Comparison of ENCODE assay signal across 13 cellular contexts in genomic region chr4:2461246-2461960, GRCh38. TPM values are rescaled to one million over a fixed set of nuclear protein-coding genes. Genes with fewer than 3 reads are reported as not detected.
DNase-seq lines count a peak whose midpoint lies in the region; TF ChIP-seq lines count a peak whose summit lies in the region.
"Had no signal": no experiment of that assay in that cellular context is flagged by ENCODE, and none has a peak within 500 bp of the region (broad histone marks: within the 10 kb centered on the region; RNA-seq: fewer than 3 reads in every experiment).

No MANE protein-coding gene starts in this region.

- H3K9me3 ChIP-seq in CD4-positive, alpha-beta memory T cell (ENCODE audit: control insufficient read depth in 1 of 2, low read length in 2 of 2): no peaks in the 10 kb centered on the region
- H3K9me3 ChIP-seq in H9 (ENCODE audit: control insufficient read depth, low read depth, low read length): no peaks in the 10 kb centered on the region
- no peaks in the 10 kb centered on the region for H3K9me3 ChIP-seq in neural cell (ENCODE audit: low read length)
- H3K9me3 ChIP-seq: Peyer's patch had no signal

- no peak overlapping the region for H4K91ac ChIP-seq in H9 (ENCODE audit: insufficient read length, low read depth, low read length)

- H3K9me2 ChIP-seq in neural cell (ENCODE audit: insufficient read depth, low read length): no peaks in the 10 kb centered on the region

- H3K23me2 ChIP-seq in H9 (ENCODE audit: insufficient read length, low read depth, low read length, poor library complexity, severe bottlenecking): no peaks in the 10 kb centered on the region

- no peak overlapping the region for H2BK12ac ChIP-seq in H9 (ENCODE audit: insufficient read length, low read depth, low read length)

- CTCF ChIA-PET in CD4-positive, alpha-beta memory T cell (lab: Charles Lee; ENCODE audit: partially characterized antibody): interaction anchor here (0.6 to 5.5 kb wide), 5 partner anchors 10 to 242 kb away, joined by 3 to 49 read pairs (median 4); no protein-coding TSS in a partner anchor

- H3K27me3 ChIP-seq in CD4-positive, alpha-beta memory T cell (ENCODE audit: insufficient read depth, low read length): no peaks in the 10 kb centered on the region
- peaks cover 3% of the 10 kb centered on the region; the same call in 1 of the 2 replicates for H3K27me3 ChIP-seq in H9 (ENCODE audit: insufficient read depth, low read length)
- H3K27me3 ChIP-seq in neural cell (ENCODE audit: insufficient read depth, low read depth, low read length): no peaks in the 10 kb centered on the region
- H3K27me3 ChIP-seq: Peyer's patch had no signal

- no peaks in the 10 kb centered on the region for H3F3A ChIP-seq in neural cell (ENCODE audit: insufficient read depth, low read length, poor library complexity, severe bottlenecking)

- H3K4me2 ChIP-seq in H9 (ENCODE audit: insufficient read depth, insufficient read length, low read length) (no peak overlapping the region), neural cell (ENCODE audit: low read length) (no peak overlapping the region)

- H3K9ac ChIP-seq in H9 (ENCODE audit: extremely low read depth, insufficient read length, low read length): no peak overlapping the region
- H3K9ac ChIP-seq in neural cell (ENCODE audit: low read length): no peak overlapping the region

- peak overlapping the region; percentile 20 to 82 (median 78) for H3K4me3 Mint-ChIP-seq in CD4-positive, alpha-beta memory T cell
- peak overlapping the region; percentile 48 to 81 for H3K4me3 Mint-ChIP-seq in H9
- H3K4me3 Mint-ChIP-seq in chondrocyte (ENCODE audit: unreplicated experiment): peak overlapping the region; percentile 67

- H2BK20ac ChIP-seq in H9 (ENCODE audit: low read depth, low read length, poor library complexity, severe bottlenecking): no peak overlapping the region

- no CpG with 5 or more reads among the region's 15 CpGs for WGBS in H9 (ENCODE audit: extremely low coverage, insufficient read length, low lambda C conversion rate)

- H3T11ph ChIP-seq in H9 (ENCODE audit: low read length): no peak overlapping the region

- no peaks in the 10 kb centered on the region for H3K79me2 ChIP-seq in H9 (ENCODE audit: insufficient read depth, low read length)
- no peaks in the 10 kb centered on the region for H3K79me2 ChIP-seq in neural cell (replicated peaks; ENCODE audit: insufficient read depth, low read length)

- intact Hi-C loops in CD4-positive, alpha-beta memory T cell (cut with micrococcal nuclease): no loop called here

- no peak overlapping the region for H2BK5ac ChIP-seq in H9 (ENCODE audit: insufficient read length, low read length)

- no peaks in the 10 kb centered on the region for H3K36me3 ChIP-seq in CD4-positive, alpha-beta memory T cell (ENCODE audit: insufficient read depth, low read length)
- no peaks in the 10 kb centered on the region for H3K36me3 ChIP-seq in neural cell (ENCODE audit: insufficient read depth, low read length)
- H3K36me3 ChIP-seq: Peyer's patch had no signal

- no peak overlapping the region for H3K56ac ChIP-seq in H9 (ENCODE audit: insufficient read length, low read depth, low read length)

- no peak overlapping the region for H2AFZ ChIP-seq in H9 (ENCODE audit: low read length)
- H2AFZ ChIP-seq in neural cell (ENCODE audit: low read depth, low read length): no peak overlapping the region

- no peak overlapping the region for H3K14ac ChIP-seq in H9 (ENCODE audit: insufficient read depth, low read length)

- H2BK120ac ChIP-seq in H9 (ENCODE audit: low read depth, low read length, poor library complexity, severe bottlenecking): no peak overlapping the region

- H4K20me1 ChIP-seq in H9 (ENCODE audit: control insufficient read depth, insufficient read depth, insufficient read length) (peaks cover 2% of the 10 kb centered on the region), neural cell (ENCODE audit: insufficient read depth) (no peaks in the 10 kb centered on the region)

- H3K27me3 Mint-ChIP-seq in CD4-positive, alpha-beta memory T cell: no peaks in the 10 kb centered on the region
- peaks cover 40% of the 10 kb centered on the region for H3K27me3 Mint-ChIP-seq in H9 (ENCODE audit: low read depth)
- no peaks in the 10 kb centered on the region for H3K27me3 Mint-ChIP-seq in chondrocyte (ENCODE audit: low read depth)

- H3K4me3 ChIP-seq in CD4-positive, alpha-beta memory T cell (ENCODE audit: low read length in 2 of 2): no peak overlapping the region
- peak overlapping the region; percentile 72 for H3K4me3 ChIP-seq in neural cell (ENCODE audit: low read length)

- DNase-seq in CD4-positive, alpha-beta memory T cell: no peak
- no peak for DNase-seq in H9
- DNase-seq in chondrocyte (ENCODE audit: low spot score): no peak
- DNase-seq in nucleus accumbens (lab: John Stamatoyannopoulos, UW): no peak
- no peak for DNase-seq in globus pallidus (ENCODE audit: low spot score)
- DNase-seq in islet precursor cell: no peak
- DNase-seq: effector CD8-positive, alpha-beta T cell; foreskin melanocyte; NCI-H524 treated with DMSO at 0.1 percent for 48 hours had no signal

- no peak overlapping the region for H2BK15ac ChIP-seq in H9 (ENCODE audit: low read depth, low read length)

- TF ChIP-seq CTCF in H9 (conservative IDR thresholded peaks at IDR 0.05) (no peak), chondrocyte (IDR thresholded peaks at IDR 0.05) (no peak), neural cell (IDR thresholded peaks at IDR 0.05; ENCODE audit: poor library complexity, severe bottlenecking) (no peak)

- peak overlapping the region in 1 of 7 donors; percentile 69 for H3K27ac Mint-ChIP-seq in CD4-positive, alpha-beta memory T cell
- no peak overlapping the region for H3K27ac Mint-ChIP-seq in H9
- H3K27ac Mint-ChIP-seq in chondrocyte (ENCODE audit: unreplicated experiment): no peak overlapping the region

- H3K23ac ChIP-seq in H9 (ENCODE audit: insufficient read length, low read depth, low read length): no peak overlapping the region

- no peak overlapping the region for H4K8ac ChIP-seq in H9 (replicated peaks; ENCODE audit: insufficient read length, low read depth, low read length)

- peaks cover 4 to 9% (median 6%) of the 10 kb centered on the region in 4 donors for H3K4me1 Mint-ChIP-seq in CD4-positive, alpha-beta memory T cell
- H3K4me1 Mint-ChIP-seq in H9 (peaks cover 13 to 17% of the 10 kb centered on the region in 2 experiments), chondrocyte (ENCODE audit: low read depth) (peaks cover 7% of the 10 kb centered on the region)

- POLR2A ChIA-PET in CD4-positive, alpha-beta memory T cell (lab: Charles Lee; ENCODE audit: partially characterized antibody): no interaction called here

- H2AK5ac ChIP-seq in H9 (ENCODE audit: insufficient read length, low read length): no peak overlapping the region

- TF ChIP-seq RAD21 in neural cell (conservative IDR thresholded peaks at IDR 0.05): no peak

- no peak overlapping the region for H3K4ac ChIP-seq in H9 (ENCODE audit: low read depth, low read length)

- no peak overlapping the region for H3K27ac ChIP-seq in CD4-positive, alpha-beta memory T cell (ENCODE audit: low read depth, low read length)
- H3K27ac ChIP-seq in H9 (ENCODE audit: insufficient read length, low read depth, low read length) (no peak overlapping the region), neural cell (ENCODE audit: low read length) (no peak overlapping the region)

- H4K5ac ChIP-seq in H9 (ENCODE audit: insufficient read length, low read depth, low read length): no peak overlapping the region

- H3K9me3 Mint-ChIP-seq in CD4-positive, alpha-beta memory T cell: no peaks in the 10 kb centered on the region
- H3K9me3 Mint-ChIP-seq in H9 (no peaks in the 10 kb centered on the region; a peak in 1 of 5 replicates), chondrocyte (ENCODE audit: low read depth) (no peaks in the 10 kb centered on the region)

- no peaks in the 10 kb centered on the region for H3K79me1 ChIP-seq in H9 (ENCODE audit: insufficient read depth, low read depth, low read length, poor library complexity, severe bottlenecking)

- no peak for TF ChIP-seq EP300 in neural cell (conservative IDR thresholded peaks at IDR 0.05; ENCODE audit: poor library complexity, severe bottlenecking)

- no peak overlapping the region for H3K18ac ChIP-seq in H9 (ENCODE audit: insufficient read length, low read depth, low read length)

- H3K4me1 ChIP-seq in CD4-positive, alpha-beta memory T cell (ENCODE audit: insufficient read depth, low read length): peaks cover 12% of the 10 kb centered on the region
- H3K4me1 ChIP-seq in H9 (ENCODE audit: insufficient read depth, low read length): no peaks in the 10 kb centered on the region

- no peaks in the 10 kb centered on the region for H3K36me3 Mint-ChIP-seq in CD4-positive, alpha-beta memory T cell
- H3K36me3 Mint-ChIP-seq in H9 (ENCODE audit: insufficient read depth in 1 of 3, low read depth in 3 of 3) (peaks cover 0 to under 1% (median 0%) of the 10 kb centered on the region in 3 experiments; a peak in 2 of 7 replicates), chondrocyte (ENCODE audit: low read depth) (no peaks in the 10 kb centered on the region)

TF ChIP-seq in neural cell, 6 proteins besides CTCF, POLR2A, EP300 and RAD21 (continues in another document):
- TF ChIP-seq TAF1 (IDR thresholded peaks at IDR 0.05; ENCODE audit: low read depth) (no peak), SMC3 (conservative IDR thresholded peaks at IDR 0.05; ENCODE audit: poor library complexity) (no peak), MXI1 (conservative IDR thresholded peaks at IDR 0.05; ENCODE audit: poor library complexity, severe bottlenecking) (no peak), POLR2AphosphoS5 (IDR thresholded peaks at IDR 0.05) (no peak)

RNA-seq across cellular contexts. Expression of gene RNF4, which starts 7.5 kb away (rescaled TPM):
- total RNA-seq in CD4-positive, alpha-beta memory T cell: 100 to 1,000 TPM in 1 of 2 experiments, 10 to 100 TPM in 1; 94.0 to 104 TPM
- polyA plus RNA-seq in CD4-positive, alpha-beta memory T cell: 100 to 1,000 TPM in 1 of 2 donors, 10 to 100 TPM in 1; 68.0 to 105 TPM
- 88.5 and 92.0 TPM in 2 replicates for total RNA-seq in H9 (2021)
- 53.6 to 56.3 TPM (median 54.0 TPM) in 3 replicates for total RNA-seq in chondrocyte
- polyA plus RNA-seq in neural cell: 48.2 and 67.9 TPM in 2 replicates
- 78.9 and 81.7 TPM in 2 replicates for polyA minus RNA-seq in neural cell

RNA-seq across cellular contexts. Expression of gene CFAP99, which starts 42.6 kb away (rescaled TPM):
- total RNA-seq in CD4-positive, alpha-beta memory T cell: under 1 TPM; 0.12 to 0.19 TPM
- polyA plus RNA-seq in CD4-positive, alpha-beta memory T cell: not detected
- total RNA-seq in H9 (2021) (0.13 and 0.35 TPM in 2 replicates), chondrocyte (not detected in 3 replicates)
- not detected in 2 replicates for polyA plus RNA-seq in neural cell
- not detected in 2 replicates for polyA minus RNA-seq in neural cell
- polyA plus RNA-seq: aorta, keratinocyte had no signal

RNA-seq across cellular contexts. Expression of gene ZFYVE28, which starts 43.0 kb away (rescaled TPM):
- 10 to 100 TPM; 31.4 to 31.8 TPM for total RNA-seq in CD4-positive, alpha-beta memory T cell
- 10 to 100 TPM; 13.1 to 16.2 TPM for polyA plus RNA-seq in CD4-positive, alpha-beta memory T cell
- 0.98 and 1.2 TPM in 2 replicates for total RNA-seq in H9 (2021)
- 1.3 to 3.3 TPM (median 2.8 TPM) in 3 replicates for total RNA-seq in chondrocyte
- 2.4 and 2.6 TPM in 2 replicates for polyA plus RNA-seq in neural cell
- polyA minus RNA-seq in neural cell: 5.0 and 5.8 TPM in 2 replicates
